ENCODE assay signal across 8 cellular contexts in the genomic region with DNA sequence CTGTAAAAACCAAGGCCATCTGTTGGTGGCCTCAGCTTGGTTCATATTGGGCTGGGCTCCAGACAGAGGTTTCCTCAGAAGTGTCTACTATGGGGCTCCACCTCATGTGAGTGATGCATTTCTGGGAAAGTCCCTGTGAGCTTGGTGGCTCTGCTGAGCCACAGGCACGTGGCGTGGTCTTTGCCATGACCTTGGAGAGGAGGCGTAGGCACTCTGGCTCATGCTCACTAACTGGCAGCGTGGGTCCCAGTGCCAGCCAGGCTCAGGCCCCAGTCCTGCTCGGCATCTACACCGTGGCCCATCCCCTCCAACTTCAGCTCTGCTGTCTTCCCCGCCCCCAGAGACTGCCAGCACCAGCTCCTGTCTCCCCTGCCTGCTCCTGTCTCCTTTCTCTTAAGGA. TPM values are rescaled to one million over a fixed set of nuclear protein-coding genes. Genes with fewer than 3 reads are reported as not detected.
DNase-seq lines count a peak whose midpoint lies in the region; ATAC-seq and TF ChIP-seq lines count a peak whose summit lies in the region.

No MANE protein-coding gene starts in this region.

- 43% methylated on average over 7 of the region's 7 CpGs for WGBS in smooth muscle cell (ENCODE audit: low lambda C conversion rate)
- 71% methylated on average over 4 of the region's 7 CpGs; no CpG with 5 or more reads in 1 of the 2 donors for WGBS in gastroesophageal sphincter (ENCODE audit: low coverage in 1 of 2), 2 donors

- H3K4me2 ChIP-seq in smooth muscle cell, result peak overlapping the region; percentile 34

- no peaks in the 10 kb centered on the region for H4K20me1 ChIP-seq in smooth muscle cell (ENCODE audit: low read depth)

- H3K27ac ChIP-seq in smooth muscle cell (ENCODE audit: low read depth), result peak overlapping the region; percentile 54
- no peak overlapping the region for H3K27ac ChIP-seq in gastroesophageal sphincter

- no peaks in the 10 kb centered on the region for H3K36me3 ChIP-seq in smooth muscle cell (ENCODE audit: low read depth)
- H3K36me3 ChIP-seq in gastroesophageal sphincter, result no peaks in the 10 kb centered on the region

- in situ Hi-C loops in Caki2 (cut with HindIII; ENCODE audit: low pct_unique_long_range_greater_than_20kb, low sequenced_read_pairs), result no loop called here

- no peak overlapping the region for H3K4me3 ChIP-seq in smooth muscle cell
- H3K4me3 ChIP-seq in gastroesophageal sphincter, result no peak overlapping the region

- peaks cover 6% of the 10 kb centered on the region for H3F3A ChIP-seq in smooth muscle cell (ENCODE audit: low read depth)

- DNase-seq in Caki2 (ENCODE audit: low read depth), result peak; percentile 70
- peak; percentile 46 to 73 for DNase-seq in activated CD4-positive, alpha-beta T cell treated with anti-CD3 and anti-CD28 coated beads for 4 hours
- peak; percentile 13 for DNase-seq in effector CD4-positive, alpha-beta T cell
- no peak for DNase-seq in smooth muscle cell (lab: John Stamatoyannopoulos, UW; ENCODE audit: unreplicated experiment)
- DNase-seq in dedifferentiated amniotic fluid mesenchymal stem cell (ENCODE audit: extremely low spot score), result no peak

- H3K9ac ChIP-seq in smooth muscle cell (ENCODE audit: low read depth), result no peak overlapping the region

- H3K9me3 ChIP-seq in smooth muscle cell (replicated peaks; ENCODE audit: low read depth), result no peaks in the 10 kb centered on the region
- H3K9me3 ChIP-seq in gastroesophageal sphincter, result no peaks in the 10 kb centered on the region

- peaks cover 19% of the 10 kb centered on the region for H3K4me1 ChIP-seq in smooth muscle cell (ENCODE audit: low read depth)
- H3K4me1 ChIP-seq in gastroesophageal sphincter, result no peaks in the 10 kb centered on the region

- H3K27me3 ChIP-seq in smooth muscle cell (ENCODE audit: low read depth) (no peaks in the 10 kb centered on the region), gastroesophageal sphincter (peaks cover 6% of the 10 kb centered on the region)

- TF ChIP-seq CTCF in smooth muscle cell (IDR thresholded peaks at IDR 0.05; ENCODE audit: borderline replicate concordance, insufficient read depth, poor library complexity, severe bottlenecking) (no peak), gastroesophageal sphincter (IDR thresholded peaks at IDR 0.05) (no peak)

- H3K79me2 ChIP-seq in smooth muscle cell (ENCODE audit: low read depth), result no peaks in the 10 kb centered on the region

- ATAC-seq in gastroesophageal sphincter, result no peak
- no peak for ATAC-seq in HG02852 (IDR thresholded peaks at IDR 0.05; ENCODE audit: unreplicated experiment)
- ATAC-seq in HG02870 (IDR thresholded peaks at IDR 0.05; ENCODE audit: unreplicated experiment), result no peak

- no peak for TF ChIP-seq POLR2A in gastroesophageal sphincter (IDR thresholded peaks at IDR 0.05)

- no peak overlapping the region for H2AFZ ChIP-seq in smooth muscle cell (ENCODE audit: low read depth)

- no peak for TF ChIP-seq EP300 in gastroesophageal sphincter (IDR thresholded peaks at IDR 0.05)

RNA-seq across cellular contexts. Expression of a gene that starts 10.6 kb away (rescaled TPM):
- 2.4 and 2.9 TPM in 2 replicates for total RNA-seq in Caki2 (2014; rRNA removed; shearing (Covaris generic); ENCODE audit: low replicate concordance)
- total RNA-seq in smooth muscle cell (5.0 and 5.1 TPM in 2 replicates), gastroesophageal sphincter (1 to 10 TPM; 2.0 to 5.2 (median 3.7) TPM)
- 8.3 and 14.8 TPM in 2 replicates for polyA plus RNA-seq in smooth muscle cell

RNA-seq across cellular contexts. Expression of a gene that starts 13.3 kb away (rescaled TPM):
- total RNA-seq in Caki2 (2014; rRNA removed; shearing (Covaris generic); ENCODE audit: low replicate concordance), result not detected in 2 replicates
- total RNA-seq in smooth muscle cell, result 0.27 and 0.76 TPM in 2 replicates
- polyA plus RNA-seq in smooth muscle cell, result not detected in 2 replicates
- total RNA-seq in gastroesophageal sphincter, result 1 to 10 TPM in 1 of 4 donors, under 1 TPM in 2, not detected in 1; 0.27 to 5.9 (median 0.47) TPM

RNA-seq across cellular contexts. Expression of a gene that starts 18.5 kb away (rescaled TPM):
- 44.6 and 44.8 TPM in 2 replicates for total RNA-seq in Caki2 (2014; rRNA removed; shearing (Covaris generic); ENCODE audit: low replicate concordance)
- total RNA-seq in smooth muscle cell (14.3 and 18.1 TPM in 2 replicates), gastroesophageal sphincter (10 to 100 TPM; 19.1 to 46.4 (median 40.9) TPM)
- polyA plus RNA-seq in smooth muscle cell, result 28.1 and 33.5 TPM in 2 replicates

Comparison
In these comparisons a context has a peak if more than half of its experiments do, and no peak if none do; other contexts are left out.
1. DNase-seq: peak in Caki2 (single experiment), activated CD4-positive, alpha-beta T cell treated with anti-CD3 and anti-CD28 coated beads for 4 hours (2 of 2) and effector CD4-positive, alpha-beta T cell (single experiment); none in smooth muscle cell (single experiment) and dedifferentiated amniotic fluid mesenchymal stem cell (single experiment).